9 cellular contexts compared by ENCODE assay signal in genomic region chr5:181207960-181208253, GRCh38. TPM values are rescaled to one million over a fixed set of nuclear protein-coding genes. Genes with fewer than 3 reads are reported as not detected.
DNase-seq lines count a peak whose midpoint lies in the region; ATAC-seq, FAIRE-seq and TF ChIP-seq lines count a peak whose summit lies in the region.
"Had no signal": no experiment of that assay in that cellular context is flagged by ENCODE, and none has a peak within 500 bp of the region (broad histone marks: within the 10 kb centered on the region; RNA-seq: fewer than 3 reads in every experiment).

No MANE protein-coding gene starts in this region.

- WGBS in mesodermal cell (ENCODE audit: insufficient coverage in 2 of 2), 2 experiments: 9 to 63% methylated on average over 1 to 2 of the region's 3 CpGs

- POLR2A ChIA-PET in activated CD8-positive, alpha-beta T cell treated with anti-CD3 and anti-CD28 coated beads for 36 hours (lab: Charles Lee): interaction anchor here (0.6 to 8.4 kb wide), 11 partner anchors 9 to 50 kb away, joined by 3 to 159 read pairs (median 14); partner anchors contain the start of genes RACK1 and TRIM41

- peaks cover 7% of the 10 kb centered on the region for H3K4me1 ChIP-seq in mesodermal cell (ENCODE audit: control insufficient read depth, insufficient read depth, low read length, poor library complexity, severe bottlenecking)

- no peak for ATAC-seq in activated CD8-positive, alpha-beta T cell treated with anti-CD3 and anti-CD28 coated beads for 36 hours
- no peak for ATAC-seq in GM18519 (IDR thresholded peaks at IDR 0.05; ENCODE audit: low FRiP score, unreplicated experiment)
- ATAC-seq in HG03097 (IDR thresholded peaks at IDR 0.05; ENCODE audit: low FRiP score, unreplicated experiment): no peak
- no peak for ATAC-seq in HG03280 (IDR thresholded peaks at IDR 0.05; ENCODE audit: unreplicated experiment)

- peaks cover 28% of the 10 kb centered on the region for H3K27me3 Mint-ChIP-seq in activated CD8-positive, alpha-beta T cell treated with anti-CD3 and anti-CD28 coated beads for 36 hours

- FAIRE-seq in GM19239 (lab: Jason Lieb, UNC): peak; percentile 80

- intact Hi-C loops in activated CD8-positive, alpha-beta T cell treated with anti-CD3 and anti-CD28 coated beads for 36 hours (cut with micrococcal nuclease): loop anchor here (1.0 kb wide), 2 partner anchors 10 to 17 kb away; no protein-coding TSS in a partner anchor

- peak overlapping the region; percentile 95 for H3K27ac ChIP-seq in 22Rv1
- no peak overlapping the region for H3K27ac ChIP-seq in mesodermal cell (ENCODE audit: low read depth, low read length, severe bottlenecking)

- peak overlapping the region; percentile 92 for H3K27ac Mint-ChIP-seq in activated CD8-positive, alpha-beta T cell treated with anti-CD3 and anti-CD28 coated beads for 36 hours

- peaks cover 36% of the 10 kb centered on the region for H3K4me1 Mint-ChIP-seq in activated CD8-positive, alpha-beta T cell treated with anti-CD3 and anti-CD28 coated beads for 36 hours (ENCODE audit: low read depth)

- peaks cover 7% of the 10 kb centered on the region for H3K36me3 Mint-ChIP-seq in activated CD8-positive, alpha-beta T cell treated with anti-CD3 and anti-CD28 coated beads for 36 hours (ENCODE audit: low read depth)

- peak overlapping the region; percentile 56 for H3K4me3 ChIP-seq in mesodermal cell (ENCODE audit: extremely low read depth, insufficient read depth, low read length, poor library complexity, severe bottlenecking)

- H3K4me3 Mint-ChIP-seq in activated CD8-positive, alpha-beta T cell treated with anti-CD3 and anti-CD28 coated beads for 36 hours: peak overlapping the region; percentile 89

- CTCF ChIA-PET in activated CD8-positive, alpha-beta T cell treated with anti-CD3 and anti-CD28 coated beads for 36 hours (lab: Charles Lee): interaction anchor here (1.0 to 8.4 kb wide), 6 partner anchors 8 to 38 kb away, joined by 3 to 80 read pairs (median 8); no protein-coding TSS in a partner anchor

- no peaks in the 10 kb centered on the region for H3K9me3 ChIP-seq in mesodermal cell (ENCODE audit: control insufficient read depth, low read length)

- TF ChIP-seq CTCF in 22Rv1 (IDR thresholded peaks at IDR 0.05): no peak
- TF ChIP-seq CTCF in activated CD8-positive, alpha-beta T cell treated with anti-CD3 and anti-CD28 coated beads for 36 hours (IDR thresholded peaks at IDR 0.05): no peak

- H3K9me3 Mint-ChIP-seq in activated CD8-positive, alpha-beta T cell treated with anti-CD3 and anti-CD28 coated beads for 36 hours: no peaks in the 10 kb centered on the region

- no peak for DNase-seq in GM19239 (ENCODE audit: insufficient read length, low spot score)
- DNase-seq in activated CD8-positive, alpha-beta T cell treated with anti-CD3 and anti-CD28 coated beads for 36 hours: no peak
- no peak for DNase-seq in RKO (ENCODE audit: low spot score)
- DNase-seq: NCI-H1417 had no signal

- no peaks in the 10 kb centered on the region for H3K36me3 ChIP-seq in mesodermal cell (ENCODE audit: control insufficient read depth, insufficient read depth, low read length)

RNA-seq across cellular contexts. Expression of gene TRIM7, which starts 2.9 kb away (rescaled TPM):
- 1 to 10 TPM; 1.1 to 3.0 TPM for total RNA-seq in activated CD8-positive, alpha-beta T cell treated with anti-CD3 and anti-CD28 coated beads for 36 hours
- polyA plus RNA-seq in mesodermal cell (2013, experiment 1 of 2): 0.37 TPM
- not detected for polyA plus RNA-seq in mesodermal cell (2013, experiment 2 of 2)

RNA-seq across cellular contexts. Expression of gene TRIM41, which starts 15.2 kb away (rescaled TPM):
- total RNA-seq in activated CD8-positive, alpha-beta T cell treated with anti-CD3 and anti-CD28 coated beads for 36 hours: 10 to 100 TPM; 30.6 to 31.5 TPM
- 16.0 TPM for polyA plus RNA-seq in mesodermal cell (2013, experiment 1 of 2)
- 16.1 TPM for polyA plus RNA-seq in mesodermal cell (2013, experiment 2 of 2)

RNA-seq across cellular contexts. Expression of gene RACK1, which starts 35.8 kb away (rescaled TPM):
- total RNA-seq in activated CD8-positive, alpha-beta T cell treated with anti-CD3 and anti-CD28 coated beads for 36 hours: 1,000 to 10,000 TPM; 2,759 to 2,801 TPM
- 2,439 TPM for polyA plus RNA-seq in mesodermal cell (2013, experiment 1 of 2)
- polyA plus RNA-seq in mesodermal cell (2013, experiment 2 of 2): 2,115 TPM

RNA-seq across cellular contexts. Expression of gene TRIM52, which starts 53.0 kb away (rescaled TPM):
- total RNA-seq in activated CD8-positive, alpha-beta T cell treated with anti-CD3 and anti-CD28 coated beads for 36 hours: 10 to 100 TPM; 13.2 to 13.8 TPM
- 3.9 TPM for polyA plus RNA-seq in mesodermal cell (2013, experiment 1 of 2)
- 3.8 TPM for polyA plus RNA-seq in mesodermal cell (2013, experiment 2 of 2)
